Comparison of ENCODE assay signal across 1 cellular context in the genomic region with DNA sequence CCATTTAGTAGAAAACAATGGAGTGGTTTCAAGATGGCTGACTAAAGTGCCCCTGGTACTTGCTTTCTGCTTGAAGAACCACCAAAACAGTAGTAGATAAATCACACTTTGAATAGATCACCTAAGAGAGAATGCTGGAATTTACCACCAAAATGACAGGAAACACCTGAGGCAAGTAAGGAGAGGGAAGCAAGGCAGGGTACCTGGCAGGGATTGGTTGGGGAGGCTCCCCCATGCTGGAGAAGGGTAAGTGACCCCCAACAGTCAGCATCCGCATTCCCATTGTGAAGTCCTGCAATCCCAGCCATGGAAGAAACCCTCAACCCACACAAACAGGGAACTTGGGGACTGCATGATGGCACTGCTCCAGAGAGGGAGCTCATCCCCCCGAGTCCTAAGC.
TF ChIP-seq lines count a peak whose summit lies in the region.

No MANE protein-coding gene starts in this region.

TF ChIP-seq in WTC11, 78 proteins besides CTCF, POLR2A, EP300 and RAD21 (continued from another document):
- TF ChIP-seq, protein P1, sequence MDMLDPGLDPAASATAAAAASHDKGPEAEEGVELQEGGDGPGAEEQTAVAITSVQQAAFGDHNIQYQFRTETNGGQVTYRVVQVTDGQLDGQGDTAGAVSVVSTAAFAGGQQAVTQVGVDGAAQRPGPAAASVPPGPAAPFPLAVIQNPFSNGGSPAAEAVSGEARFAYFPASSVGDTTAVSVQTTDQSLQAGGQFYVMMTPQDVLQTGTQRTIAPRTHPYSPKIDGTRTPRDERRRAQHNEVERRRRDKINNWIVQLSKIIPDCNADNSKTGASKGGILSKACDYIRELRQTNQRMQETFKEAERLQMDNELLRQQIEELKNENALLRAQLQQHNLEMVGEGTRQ (CRISPR knock-in tag; IDR thresholded peaks at IDR 0.05), result no peak
- TF ChIP-seq CREB1 (CRISPR knock-in tag; IDR thresholded peaks at IDR 0.05), result no peak
- TF ChIP-seq, protein P2, sequence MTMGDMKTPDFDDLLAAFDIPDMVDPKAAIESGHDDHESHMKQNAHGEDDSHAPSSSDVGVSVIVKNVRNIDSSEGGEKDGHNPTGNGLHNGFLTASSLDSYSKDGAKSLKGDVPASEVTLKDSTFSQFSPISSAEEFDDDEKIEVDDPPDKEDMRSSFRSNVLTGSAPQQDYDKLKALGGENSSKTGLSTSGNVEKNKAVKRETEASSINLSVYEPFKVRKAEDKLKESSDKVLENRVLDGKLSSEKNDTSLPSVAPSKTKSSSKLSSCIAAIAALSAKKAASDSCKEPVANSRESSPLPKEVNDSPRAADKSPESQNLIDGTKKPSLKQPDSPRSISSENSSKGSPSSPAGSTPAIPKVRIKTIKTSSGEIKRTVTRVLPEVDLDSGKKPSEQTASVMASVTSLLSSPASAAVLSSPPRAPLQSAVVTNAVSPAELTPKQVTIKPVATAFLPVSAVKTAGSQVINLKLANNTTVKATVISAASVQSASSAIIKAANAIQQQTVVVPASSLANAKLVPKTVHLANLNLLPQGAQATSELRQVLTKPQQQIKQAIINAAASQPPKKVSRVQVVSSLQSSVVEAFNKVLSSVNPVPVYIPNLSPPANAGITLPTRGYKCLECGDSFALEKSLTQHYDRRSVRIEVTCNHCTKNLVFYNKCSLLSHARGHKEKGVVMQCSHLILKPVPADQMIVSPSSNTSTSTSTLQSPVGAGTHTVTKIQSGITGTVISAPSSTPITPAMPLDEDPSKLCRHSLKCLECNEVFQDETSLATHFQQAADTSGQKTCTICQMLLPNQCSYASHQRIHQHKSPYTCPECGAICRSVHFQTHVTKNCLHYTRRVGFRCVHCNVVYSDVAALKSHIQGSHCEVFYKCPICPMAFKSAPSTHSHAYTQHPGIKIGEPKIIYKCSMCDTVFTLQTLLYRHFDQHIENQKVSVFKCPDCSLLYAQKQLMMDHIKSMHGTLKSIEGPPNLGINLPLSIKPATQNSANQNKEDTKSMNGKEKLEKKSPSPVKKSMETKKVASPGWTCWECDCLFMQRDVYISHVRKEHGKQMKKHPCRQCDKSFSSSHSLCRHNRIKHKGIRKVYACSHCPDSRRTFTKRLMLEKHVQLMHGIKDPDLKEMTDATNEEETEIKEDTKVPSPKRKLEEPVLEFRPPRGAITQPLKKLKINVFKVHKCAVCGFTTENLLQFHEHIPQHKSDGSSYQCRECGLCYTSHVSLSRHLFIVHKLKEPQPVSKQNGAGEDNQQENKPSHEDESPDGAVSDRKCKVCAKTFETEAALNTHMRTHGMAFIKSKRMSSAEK (CRISPR knock-in tag; IDR thresholded peaks at IDR 0.05; ENCODE audit: borderline replicate concordance), result no peak
- TF ChIP-seq HMGA2 (CRISPR knock-in tag; IDR thresholded peaks at IDR 0.05), result no peak
- no peak for TF ChIP-seq JAZF1 (CRISPR knock-in tag; IDR thresholded peaks at IDR 0.05)
